Comparison of ENCODE assay signal across 15 cellular contexts in genomic region chr18:79572848-79573451, GRCh38.
DNase-seq lines count a peak whose midpoint lies in the region; ATAC-seq and TF ChIP-seq lines count a peak whose summit lies in the region.
"Had no signal": no experiment of that assay in that cellular context is flagged by ENCODE, and none has a peak within 500 bp of the region (broad histone marks: within the 10 kb centered on the region; RNA-seq: fewer than 3 reads in every experiment).

No MANE protein-coding gene starts in this region.

- no peak for ATAC-seq in Right ventricle myocardium inferior
- no peak for ATAC-seq in activated B cell treated with CpG ODN at 0.5 μM for 24 hours (ENCODE audit: low read depth)
- ATAC-seq: CD8-positive, alpha-beta T cell had no signal

- H3K36me3 Mint-ChIP-seq in activated B cell treated with CpG ODN at 0.5 μM for 24 hours (ENCODE audit: low read depth), result peaks cover 2% of the 10 kb centered on the region
- no peaks in the 10 kb centered on the region for H3K36me3 Mint-ChIP-seq in type B pancreatic cell

- TF ChIP-seq POLR2A in thyroid gland (IDR thresholded peaks at IDR 0.05), result no peak

- 89 to 91% methylated on average over 6 of the region's 6 CpGs for WGBS in thyroid gland, 2 donors

- CTCF ChIA-PET in activated B cell treated with CpG ODN at 0.5 μM for 24 hours (lab: Charles Lee), result no interaction called here

- H3K27me3 ChIP-seq in right atrium auricular region, result no peaks in the 10 kb centered on the region
- no peaks in the 10 kb centered on the region for H3K27me3 ChIP-seq in thyroid gland

- no peaks in the 10 kb centered on the region for H3K27me3 Mint-ChIP-seq in activated B cell treated with CpG ODN at 0.5 μM for 24 hours
- H3K27me3 Mint-ChIP-seq in type B pancreatic cell, result peaks cover 10% of the 10 kb centered on the region
- H3K27me3 Mint-ChIP-seq: B cell had no signal

- intact Hi-C loops in Right ventricle myocardium inferior (cut with DNase I), result no loop called here
- intact Hi-C loops in activated B cell treated with CpG ODN at 0.5 μM for 24 hours (cut with micrococcal nuclease), result no loop called here
- intact Hi-C loops in thyroid gland (cut with DNase I), result no loop called here

- DNase-seq in Right ventricle myocardium inferior (ENCODE audit: missing footprints), result peak; percentile 59
- no peak for DNase-seq in right atrium auricular region (ENCODE audit: low spot score)
- peak; percentile 9 for DNase-seq in activated B cell treated with CpG ODN at 0.5 μM for 24 hours
- DNase-seq in mesenteric fat pad (ENCODE audit: low spot score), result peak; percentile 37
- peak; percentile 27 for DNase-seq in type B pancreatic cell (ENCODE audit: extremely low spot score, unreplicated experiment)
- no peak for DNase-seq in anterior cingulate cortex (lab: John Stamatoyannopoulos, UW)
- no peak for DNase-seq in thyroid gland
- DNase-seq: GF-D8, GM23248, NCI-H1930, NCI-H2171 treated with DMSO at 0.1 percent for 48 hours, NCI-H510A, NCI-H82 had no signal

- H3K36me3 ChIP-seq in right atrium auricular region, result no peaks in the 10 kb centered on the region
- H3K36me3 ChIP-seq in thyroid gland, result no peaks in the 10 kb centered on the region

- no peak for TF ChIP-seq CTCF in right atrium auricular region (IDR thresholded peaks at IDR 0.05)
- no peak for TF ChIP-seq CTCF in activated B cell treated with CpG ODN at 0.5 μM for 24 hours (IDR thresholded peaks at IDR 0.05)
- TF ChIP-seq CTCF in type B pancreatic cell (conservative IDR thresholded peaks at IDR 0.05), result no peak
- TF ChIP-seq CTCF in thyroid gland (IDR thresholded peaks at IDR 0.05), result no peak

- no peak overlapping the region for H3K4me3 Mint-ChIP-seq in activated B cell treated with CpG ODN at 0.5 μM for 24 hours
- H3K4me3 Mint-ChIP-seq in type B pancreatic cell, result no peak overlapping the region
- H3K4me3 Mint-ChIP-seq: B cell; CD8-positive, alpha-beta T cell had no signal

- H3K27ac Mint-ChIP-seq in activated B cell treated with CpG ODN at 0.5 μM for 24 hours (no peak overlapping the region), type B pancreatic cell (no peak overlapping the region)
- H3K27ac Mint-ChIP-seq: B cell; CD8-positive, alpha-beta T cell had no signal

- H3K4me3 ChIP-seq in right atrium auricular region, result no peak overlapping the region
- no peak overlapping the region for H3K4me3 ChIP-seq in thyroid gland (replicated peaks in 1 of 3)
- H3K4me3 ChIP-seq: GM23248 had no signal

- H3K4me1 ChIP-seq in right atrium auricular region (peaks cover 0 to 35% of the 10 kb centered on the region in 2 donors), thyroid gland (peaks cover 16 to 21% of the 10 kb centered on the region in 2 donors)

- peaks cover 0 to 22% of the 10 kb centered on the region in 2 donors for H3K9me3 ChIP-seq in right atrium auricular region
- no peaks in the 10 kb centered on the region for H3K9me3 ChIP-seq in thyroid gland

- no peak overlapping the region for H3K27ac ChIP-seq in right atrium auricular region
- H3K27ac ChIP-seq in thyroid gland, result no peak overlapping the region
- H3K27ac ChIP-seq: GM23248 had no signal

- POLR2A ChIA-PET in activated B cell treated with CpG ODN at 0.5 μM for 24 hours (lab: Charles Lee), result no interaction called here

- H3K9me3 Mint-ChIP-seq in activated B cell treated with CpG ODN at 0.5 μM for 24 hours (peaks cover 5% of the 10 kb centered on the region), type B pancreatic cell (peaks cover 5% of the 10 kb centered on the region)

- H3K4me1 Mint-ChIP-seq in activated B cell treated with CpG ODN at 0.5 μM for 24 hours (peaks cover 12% of the 10 kb centered on the region), type B pancreatic cell (ENCODE audit: unreplicated experiment) (peaks cover 19% of the 10 kb centered on the region)

Comparison
In these comparisons a context has a peak if more than half of its experiments do, and no peak if none do; other contexts are left out.
1. DNase-seq: peak in Right ventricle myocardium inferior (single experiment), activated B cell treated with CpG ODN at 0.5 μM for 24 hours (single experiment), mesenteric fat pad (single experiment) and type B pancreatic cell (single experiment); none in right atrium auricular region (single experiment), anterior cingulate cortex (0 of 58) and thyroid gland (0 of 2).